Comparison of ENCODE assay signal across 1 cellular context in the genomic region with DNA sequence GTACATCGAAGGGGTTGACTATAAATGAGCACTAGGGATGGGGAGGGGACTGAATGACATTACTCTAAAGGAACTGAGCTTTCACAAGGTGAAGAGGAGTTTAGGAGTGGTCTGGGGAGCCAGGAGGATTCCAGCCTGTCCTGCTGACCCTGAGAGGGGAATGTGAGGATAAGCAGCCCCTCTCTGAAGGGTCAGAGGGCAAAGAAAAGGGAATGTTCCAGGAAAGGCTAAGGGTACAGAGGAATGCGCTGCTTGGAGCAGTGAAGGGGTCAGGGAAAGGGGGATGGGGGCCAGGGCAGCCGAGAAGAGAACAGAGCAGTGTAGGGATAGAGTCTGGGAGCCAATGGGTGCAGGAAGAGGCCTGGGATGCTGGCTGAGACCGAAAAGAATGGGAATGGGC.
TF ChIP-seq lines count a peak whose summit lies in the region.

No MANE protein-coding gene starts in this region.

TF ChIP-seq in HepG2, 621 proteins besides CTCF, POLR2A, EP300 and RAD21:
- TF ChIP-seq, protein P1, sequence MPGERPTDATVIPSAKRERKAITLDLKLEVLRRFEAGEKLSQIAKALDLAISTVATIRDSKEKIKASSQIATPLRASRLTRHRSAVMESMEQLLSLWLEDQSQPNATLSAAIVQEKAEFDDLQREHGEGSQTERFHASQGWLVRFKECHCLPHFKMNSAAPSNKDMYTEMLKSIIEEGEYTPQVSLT (CRISPR knock-in tag; IDR thresholded peaks at IDR 0.05; ENCODE audit: borderline replicate concordance, low read depth), result no peak
- no peak for TF ChIP-seq TOPORS (CRISPR knock-in tag; IDR thresholded peaks at IDR 0.05)
- TF ChIP-seq PHF8 (CRISPR knock-in tag; IDR thresholded peaks at IDR 0.05), result no peak
- TF ChIP-seq ZNF207 (IDR thresholded peaks at IDR 0.05; ENCODE audit: borderline replicate concordance), result no peak
- no peak for TF ChIP-seq KLF15 (CRISPR knock-in tag; IDR thresholded peaks at IDR 0.05; ENCODE audit: borderline replicate concordance)
- no peak for TF ChIP-seq REPIN1 (CRISPR knock-in tag; IDR thresholded peaks at IDR 0.05; ENCODE audit: borderline replicate concordance, low read depth)
- no peak for TF ChIP-seq ZNF275 (CRISPR knock-in tag; IDR thresholded peaks at IDR 0.05; ENCODE audit: borderline replicate concordance)
- no peak for TF ChIP-seq ZNF629 (CRISPR knock-in tag; conservative IDR thresholded peaks at IDR 0.05)
- no peak for TF ChIP-seq CSRNP2 (CRISPR knock-in tag; conservative IDR thresholded peaks at IDR 0.05; ENCODE audit: low read depth)
- TF ChIP-seq, protein P2, sequence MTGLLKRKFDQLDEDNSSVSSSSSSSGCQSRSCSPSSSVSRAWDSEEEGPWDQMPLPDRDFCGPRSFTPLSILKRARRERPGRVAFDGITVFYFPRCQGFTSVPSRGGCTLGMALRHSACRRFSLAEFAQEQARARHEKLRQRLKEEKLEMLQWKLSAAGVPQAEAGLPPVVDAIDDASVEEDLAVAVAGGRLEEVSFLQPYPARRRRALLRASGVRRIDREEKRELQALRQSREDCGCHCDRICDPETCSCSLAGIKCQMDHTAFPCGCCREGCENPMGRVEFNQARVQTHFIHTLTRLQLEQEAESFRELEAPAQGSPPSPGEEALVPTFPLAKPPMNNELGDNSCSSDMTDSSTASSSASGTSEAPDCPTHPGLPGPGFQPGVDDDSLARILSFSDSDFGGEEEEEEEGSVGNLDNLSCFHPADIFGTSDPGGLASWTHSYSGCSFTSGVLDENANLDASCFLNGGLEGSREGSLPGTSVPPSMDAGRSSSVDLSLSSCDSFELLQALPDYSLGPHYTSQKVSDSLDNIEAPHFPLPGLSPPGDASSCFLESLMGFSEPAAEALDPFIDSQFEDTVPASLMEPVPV (CRISPR knock-in tag; IDR thresholded peaks at IDR 0.05), result no peak
- TF ChIP-seq ZNF501 (CRISPR knock-in tag; IDR thresholded peaks at IDR 0.05), result no peak
